17 cellular contexts compared by ENCODE assay signal in the genomic region with DNA sequence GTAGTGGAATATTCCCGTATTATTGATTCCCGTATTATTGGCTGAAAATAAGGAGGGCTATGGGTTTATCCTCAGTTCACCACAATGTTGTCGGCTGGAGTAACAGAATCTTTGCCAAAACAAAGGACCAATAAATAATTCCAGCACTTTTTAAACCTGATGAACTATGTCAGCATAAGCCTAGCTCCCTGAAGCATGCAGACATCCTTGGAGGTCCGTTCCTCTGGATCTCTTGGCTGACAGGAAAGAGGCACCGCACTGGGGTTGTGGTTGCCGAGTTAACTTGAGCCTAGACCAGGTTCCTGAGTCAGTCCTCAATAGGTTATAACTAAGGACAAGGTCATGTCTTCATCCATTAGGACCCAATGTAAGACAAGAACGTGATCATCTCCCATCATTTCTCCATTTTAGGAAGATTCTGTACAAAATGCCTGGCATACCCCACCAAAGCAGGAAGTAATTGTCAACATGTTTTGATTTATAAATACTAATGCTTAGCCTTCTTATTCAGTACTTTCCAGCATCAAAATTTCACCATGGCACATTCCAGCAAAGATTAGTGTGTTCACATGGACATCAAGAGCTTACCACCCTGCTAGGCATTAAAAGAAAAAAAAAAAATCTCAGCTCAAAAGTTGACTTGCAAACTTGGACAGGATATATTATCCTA. TPM values are rescaled to one million over a fixed set of nuclear protein-coding genes. Genes with fewer than 3 reads are reported as not detected.
DNase-seq lines count a peak whose midpoint lies in the region; ATAC-seq and TF ChIP-seq lines count a peak whose summit lies in the region.
"Had no signal": no experiment of that assay in that cellular context is flagged by ENCODE, and none has a peak within 500 bp of the region (broad histone marks: within the 10 kb centered on the region; RNA-seq: fewer than 3 reads in every experiment).

No MANE protein-coding gene starts in this region.

- no peak overlapping the region for H2AFZ ChIP-seq in ACC112 (ENCODE audit: low read length, unreplicated experiment)

- H3K9ac ChIP-seq in adipocyte (ENCODE audit: low read length) (peak overlapping the region; percentile 85), rectal smooth muscle tissue (ENCODE audit: low read length) (no peak overlapping the region)

- no peak for TF ChIP-seq EP300 in gastroesophageal sphincter (IDR thresholded peaks at IDR 0.05)

- no peak for TF ChIP-seq CTCF in gastroesophageal sphincter (IDR thresholded peaks at IDR 0.05)

- peak overlapping the region; percentile 97 for H3K27ac ChIP-seq in ACC112 (ENCODE audit: low read depth, low read length)
- H3K27ac ChIP-seq in gastroesophageal sphincter: peak overlapping the region in 3 of 4 donors; percentile 17 to 61 (median 56)
- H3K27ac ChIP-seq in rectal smooth muscle tissue (ENCODE audit: low read depth, low read length): peak overlapping the region; percentile 56

- ATAC-seq in gastroesophageal sphincter (no peak), GM18867 (IDR thresholded peaks at IDR 0.05; ENCODE audit: unreplicated experiment) (no peak), GM21447 (IDR thresholded peaks at IDR 0.05; ENCODE audit: unreplicated experiment) (no peak), GM19452 (IDR thresholded peaks at IDR 0.05; ENCODE audit: unreplicated experiment) (no peak)
- ATAC-seq: A549; activated T-cell treated with anti-CD3 and anti-CD28 coated beads, Interleukin-2, amount 50 U/mL, for 4 hours; naive thymus-derived CD4-positive, alpha-beta T cell had no signal

- H3K4me3 ChIP-seq in ACC112 (ENCODE audit: low read depth, low read length) (peak overlapping the region; percentile 25; the same call in 1 of the 2 replicates), adipocyte (ENCODE audit: low read length) (peak overlapping the region; percentile 60), gastroesophageal sphincter (no peak overlapping the region), rectal smooth muscle tissue (ENCODE audit: low read length) (no peak overlapping the region)
- H3K4me3 ChIP-seq: A549 had no signal

- H3K27me3 ChIP-seq in ACC112 (ENCODE audit: insufficient read depth, low read length): no peaks in the 10 kb centered on the region
- H3K27me3 ChIP-seq in adipocyte (replicated peaks; ENCODE audit: control insufficient read depth, insufficient read depth, low read length): no peaks in the 10 kb centered on the region
- H3K27me3 ChIP-seq in gastroesophageal sphincter: no peaks in the 10 kb centered on the region
- H3K27me3 ChIP-seq in rectal smooth muscle tissue (ENCODE audit: control insufficient read depth, insufficient read depth, low read length): no peaks in the 10 kb centered on the region

- WGBS in gastroesophageal sphincter (ENCODE audit: low coverage in 1 of 2), 2 donors: 39 to 59% methylated on average over 7 of the region's 7 CpGs

- H3K9me3 ChIP-seq in adipocyte (ENCODE audit: control insufficient read depth, low read length): no peaks in the 10 kb centered on the region
- no peaks in the 10 kb centered on the region for H3K9me3 ChIP-seq in gastroesophageal sphincter
- H3K9me3 ChIP-seq: A549 had no signal

- DNase-seq in adipocyte (ENCODE audit: low read depth) (peak; percentile 42), dermis blood vessel endothelial cell (no peak)
- DNase-seq: activated CD4-positive, alpha-beta T cell treated with anti-CD3 and anti-CD28 coated beads for 4 hours; activated T-cell treated with anti-CD3 and anti-CD28 coated beads, Interleukin-2, amount 50 U/mL, for 4 hours; effector CD8-positive, alpha-beta T cell; glutamatergic neuron; naive thymus-derived CD4-positive, alpha-beta T cell; NCI-H1417; NCI-H69; small intestine had no signal

- no peak for TF ChIP-seq POLR2A in gastroesophageal sphincter (IDR thresholded peaks at IDR 0.05)

- H3K36me3 ChIP-seq in ACC112 (ENCODE audit: insufficient read depth, low read length) (peaks cover 34% of the 10 kb centered on the region), adipocyte (ENCODE audit: control insufficient read depth, insufficient read depth, low read length, severe bottlenecking) (peaks cover 43% of the 10 kb centered on the region), gastroesophageal sphincter (peaks cover 0 to 41% of the 10 kb centered on the region in 2 donors), rectal smooth muscle tissue (ENCODE audit: control insufficient read depth, insufficient read depth, low read length) (peaks cover 2% of the 10 kb centered on the region)

- H3K4me1 ChIP-seq in ACC112 (ENCODE audit: control insufficient read depth, insufficient read depth, low read length, unreplicated experiment) (peaks cover 50% of the 10 kb centered on the region), adipocyte (ENCODE audit: control insufficient read depth, insufficient read depth, low read length) (peaks cover 39% of the 10 kb centered on the region), gastroesophageal sphincter (peaks cover 0 to 34% (median 10%) of the 10 kb centered on the region in 3 donors), rectal smooth muscle tissue (ENCODE audit: control insufficient read depth, insufficient read depth, low read length) (peaks cover 15% of the 10 kb centered on the region)

- no peaks in the 10 kb centered on the region for H3K79me2 ChIP-seq in ACC112 (ENCODE audit: control insufficient read depth, insufficient read depth, low read length, unreplicated experiment)

RNA-seq across cellular contexts. Expression of gene NID2, which starts 36.5 kb away (rescaled TPM):
- total RNA-seq in gastroesophageal sphincter: 10 to 100 TPM; 35.0 to 71.9 (median 63.3) TPM
- 19.6 and 39.2 TPM in 2 replicates for total RNA-seq in dermis blood vessel endothelial cell

RNA-seq across cellular contexts. Expression of gene RTRAF, which starts 43.0 kb away (rescaled TPM):
- total RNA-seq in gastroesophageal sphincter (100 to 1,000 TPM in 1 of 4 donors, 10 to 100 TPM in 3; 72.2 to 109 (median 84.7) TPM), dermis blood vessel endothelial cell (81.3 and 169 TPM in 2 replicates)

Comparison
In these comparisons a context has a peak if more than half of its experiments do, and no peak if none do; other contexts are left out.
1. H3K4me3 ChIP-seq: peak in ACC112 (single experiment) and adipocyte (single experiment); none in gastroesophageal sphincter (0 of 2) and rectal smooth muscle tissue (single experiment).
2. Peak in every context shown above with its lines, with median percentiles within 50 percentile points of each other: H3K27ac ChIP-seq.